5 cellular contexts compared by ENCODE assay signal in the genomic region with DNA sequence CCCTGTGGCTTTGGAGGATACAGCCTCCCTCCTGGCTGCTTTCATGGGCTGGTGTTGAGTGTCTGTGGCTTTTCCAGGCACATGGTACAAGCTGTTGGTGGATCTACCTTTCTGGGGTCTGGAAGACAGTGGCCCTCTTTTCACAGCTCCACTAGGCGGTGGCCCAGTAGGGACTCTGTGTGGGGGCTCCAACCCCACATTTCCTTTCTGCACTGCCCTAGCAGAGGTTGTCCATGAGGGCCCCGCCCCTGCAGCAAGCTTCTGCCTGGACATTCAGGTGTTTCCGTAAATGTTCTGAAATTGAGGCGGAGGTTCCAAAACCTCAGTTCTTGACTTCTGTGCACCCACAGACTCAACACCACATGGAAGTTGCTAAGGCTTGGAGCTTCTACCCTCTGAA. TPM values are rescaled to one million over a fixed set of nuclear protein-coding genes. Genes with fewer than 3 reads are reported as not detected.
"Had no signal": no experiment of that assay in that cellular context is flagged by ENCODE, and none has a peak within 500 bp of the region (broad histone marks: within the 10 kb centered on the region; RNA-seq: fewer than 3 reads in every experiment).

No MANE protein-coding gene starts in this region.

RNA-seq across cellular contexts. Expression of a gene that starts 42.6 kb away (rescaled TPM):
- total RNA-seq: Right ventricle myocardium superior, RPMI7951, SJCRH30, SJSA1 had no signal
- polyA plus RNA-seq: SK-N-SH had no signal
